ENCODE assay signal across 8 cellular contexts in the genomic region with DNA sequence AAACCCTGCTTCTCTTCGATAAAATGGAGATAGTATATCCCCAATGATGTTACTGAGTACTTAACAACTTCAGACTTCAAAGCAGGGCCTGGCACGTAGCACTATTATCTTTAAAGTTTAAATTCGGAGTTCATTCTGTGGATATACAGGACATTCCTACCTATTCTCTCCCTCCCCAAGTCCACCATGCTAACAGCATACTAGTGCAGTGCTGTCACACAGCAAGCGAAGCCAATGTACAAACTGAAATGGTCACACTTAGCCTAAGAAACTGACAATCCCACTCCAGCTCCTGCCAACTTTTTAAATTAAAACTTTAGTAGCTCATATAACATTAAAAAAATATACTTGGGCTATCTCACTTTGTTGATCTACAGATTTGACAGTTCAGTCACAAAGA. TPM values are rescaled to one million over a fixed set of nuclear protein-coding genes. Genes with fewer than 3 reads are reported as not detected.
DNase-seq lines count a peak whose midpoint lies in the region; ATAC-seq and TF ChIP-seq lines count a peak whose summit lies in the region.

No MANE protein-coding gene starts in this region.

- no peak for TF ChIP-seq POLR2A in breast epithelium (IDR thresholded peaks at IDR 0.05)

- H3K27ac ChIP-seq in 22Rv1 (peak overlapping the region; percentile 97), breast epithelium (peak overlapping the region; percentile 96 to 98), muscle layer of duodenum (ENCODE audit: low read length) (peak overlapping the region; percentile 90)

- no peak for ATAC-seq in HG03135 (IDR thresholded peaks at IDR 0.05; ENCODE audit: unreplicated experiment)

- H3K4me1 ChIP-seq in breast epithelium (no peaks in the 10 kb centered on the region), muscle layer of duodenum (ENCODE audit: control insufficient read depth in 1 of 2, insufficient read depth in 2 of 2, low read length in 2 of 2) (peaks cover 5 to 40% of the 10 kb centered on the region in 2 donors)

- TF ChIP-seq CTCF in 22Rv1 (IDR thresholded peaks at IDR 0.05) (no peak), HFF-Myc (IDR thresholded peaks at IDR 0.05; ENCODE audit: low read depth, low read length, missing control alignments) (no peak), breast epithelium (IDR thresholded peaks at IDR 0.05) (no peak)

- H3K27me3 ChIP-seq in breast epithelium (no peaks in the 10 kb centered on the region), muscle layer of duodenum (ENCODE audit: low read depth, low read length) (no peaks in the 10 kb centered on the region)

- H3K9me3 ChIP-seq in breast epithelium (no peaks in the 10 kb centered on the region), muscle layer of duodenum (ENCODE audit: control insufficient read depth in 1 of 2, low read length in 2 of 2) (no peaks in the 10 kb centered on the region)

- peak overlapping the region; percentile 95 for H3K4me3 ChIP-seq in HFF-Myc (replicated peaks; ENCODE audit: low read depth, low read length)
- peak overlapping the region in 1 of 3 donors; percentile 81 for H3K4me3 ChIP-seq in breast epithelium
- H3K4me3 ChIP-seq in muscle layer of duodenum (ENCODE audit: low read depth in 1 of 2, low read length in 2 of 2): peak overlapping the region; percentile 38 to 94

- DNase-seq in HFF-Myc (ENCODE audit: extremely low read depth, low read depth) (no peak), breast epithelium (ENCODE audit: low spot score in 2 of 2) (no peak), NCI-H1436 (lab: John Stamatoyannopoulos, UW) (no peak), SKM-1 treated with dmso at 0.1 percent for 144 hours (lab: John Stamatoyannopoulos, UW; ENCODE audit: unreplicated experiment) (no peak)
- DNase-seq in stimulated activated CD8-positive, alpha-beta memory T cell treated with anti-CD3 and anti-CD28 coated beads, Interleukin-4, amount 100 ng/mL, for 48 hours: no peak

- H3K36me3 ChIP-seq in breast epithelium (no peaks in the 10 kb centered on the region), muscle layer of duodenum (ENCODE audit: control insufficient read depth in 1 of 2, insufficient read depth in 2 of 2, low read length in 2 of 2) (peaks cover 0 to 5% of the 10 kb centered on the region in 2 donors)

- intact Hi-C loops in breast epithelium (cut with DNase I; ENCODE audit: low total_unique reads): loop anchor here (5.0 kb wide), 1 partner anchor 385 kb away; a partner anchor contains a TSS

RNA-seq across cellular contexts. Expression of a gene that starts 1.2 kb away (rescaled TPM):
- 10 to 100 TPM; 33.4 to 46.4 (median 37.4) TPM for total RNA-seq in breast epithelium

RNA-seq across cellular contexts. Expression of a gene that starts 2.5 kb away (rescaled TPM):
- total RNA-seq in breast epithelium: 100 to 1,000 TPM; 114 to 166 (median 125) TPM

RNA-seq across cellular contexts. Expression of a gene that starts 53.4 kb away (rescaled TPM):
- 10 to 100 TPM; 40.6 to 79.3 (median 44.0) TPM for total RNA-seq in breast epithelium
